Comparison of ENCODE assay signal across 2 cellular contexts in the genomic region with DNA sequence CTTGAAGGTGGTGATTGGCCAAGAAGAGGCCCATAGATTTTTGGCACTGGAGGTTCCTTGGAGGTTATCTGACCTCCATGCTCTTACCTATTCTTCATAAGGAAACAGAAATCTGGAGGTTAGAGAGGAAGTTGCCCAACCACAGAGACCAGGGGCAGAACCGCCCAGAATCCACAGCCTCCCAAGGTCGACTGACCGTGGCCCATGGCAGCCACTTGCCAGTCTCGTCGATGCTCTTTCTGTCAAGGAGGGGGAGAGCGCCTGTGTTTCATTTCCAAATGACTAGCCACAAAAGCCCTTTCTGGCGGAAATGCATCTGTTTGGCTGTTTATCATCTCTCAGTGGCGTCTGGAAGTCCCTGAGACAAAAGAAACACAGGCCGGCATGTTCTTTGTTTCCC.
TF ChIP-seq lines count a peak whose summit lies in the region.

No MANE protein-coding gene starts in this region.

TF ChIP-seq in liver, 16 proteins besides CTCF, POLR2A, EP300 and RAD21:
- TF ChIP-seq TAF1 (conservative IDR thresholded peaks at IDR 0.05) = no peak
- TF ChIP-seq FOXA2 (IDR thresholded peaks at IDR 0.05) = no peak
- TF ChIP-seq RXRA (IDR thresholded peaks at IDR 0.05) = no peak
- TF ChIP-seq, protein P1, sequence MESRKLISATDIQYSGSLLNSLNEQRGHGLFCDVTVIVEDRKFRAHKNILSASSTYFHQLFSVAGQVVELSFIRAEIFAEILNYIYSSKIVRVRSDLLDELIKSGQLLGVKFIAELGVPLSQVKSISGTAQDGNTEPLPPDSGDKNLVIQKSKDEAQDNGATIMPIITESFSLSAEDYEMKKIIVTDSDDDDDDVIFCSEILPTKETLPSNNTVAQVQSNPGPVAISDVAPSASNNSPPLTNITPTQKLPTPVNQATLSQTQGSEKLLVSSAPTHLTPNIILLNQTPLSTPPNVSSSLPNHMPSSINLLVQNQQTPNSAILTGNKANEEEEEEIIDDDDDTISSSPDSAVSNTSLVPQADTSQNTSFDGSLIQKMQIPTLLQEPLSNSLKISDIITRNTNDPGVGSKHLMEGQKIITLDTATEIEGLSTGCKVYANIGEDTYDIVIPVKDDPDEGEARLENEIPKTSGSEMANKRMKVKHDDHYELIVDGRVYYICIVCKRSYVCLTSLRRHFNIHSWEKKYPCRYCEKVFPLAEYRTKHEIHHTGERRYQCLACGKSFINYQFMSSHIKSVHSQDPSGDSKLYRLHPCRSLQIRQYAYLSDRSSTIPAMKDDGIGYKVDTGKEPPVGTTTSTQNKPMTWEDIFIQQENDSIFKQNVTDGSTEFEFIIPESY (IDR thresholded peaks at IDR 0.05) = no peak
- TF ChIP-seq GABPA (IDR thresholded peaks at IDR 0.05 in 1 of 2, conservative IDR thresholded peaks at IDR 0.05 in 1 of 2) = no peak
- TF ChIP-seq YY1 (IDR thresholded peaks at IDR 0.05) = no peak
- peak; percentile 52 for TF ChIP-seq NR2F2 (IDR thresholded peaks at IDR 0.05)
- TF ChIP-seq JUND (IDR thresholded peaks at IDR 0.05) = no peak
- TF ChIP-seq, protein P2, sequence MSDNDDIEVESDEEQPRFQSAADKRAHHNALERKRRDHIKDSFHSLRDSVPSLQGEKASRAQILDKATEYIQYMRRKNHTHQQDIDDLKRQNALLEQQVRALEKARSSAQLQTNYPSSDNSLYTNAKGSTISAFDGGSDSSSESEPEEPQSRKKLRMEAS (IDR thresholded peaks at IDR 0.05) = no peak

TF ChIP-seq in HepG2, 621 proteins besides CTCF, POLR2A, EP300 and RAD21:
- TF ChIP-seq ZNF136 (CRISPR knock-in tag; IDR thresholded peaks at IDR 0.05; ENCODE audit: low read depth) (no peak), MBD4 (IDR thresholded peaks at IDR 0.05; ENCODE audit: borderline replicate concordance, low read length) (no peak), ZNF772 (CRISPR knock-in tag; IDR thresholded peaks at IDR 0.05) (no peak), ZNF761 (CRISPR knock-in tag; conservative IDR thresholded peaks at IDR 0.05) (no peak), NFE2L1 (CRISPR knock-in tag; IDR thresholded peaks at IDR 0.05; ENCODE audit: borderline replicate concordance) (no peak), ZNF383 (CRISPR knock-in tag; IDR thresholded peaks at IDR 0.05; ENCODE audit: borderline replicate concordance) (no peak), TBP (CRISPR knock-in tag; IDR thresholded peaks at IDR 0.05) (no peak), ZNF746 (CRISPR knock-in tag; IDR thresholded peaks at IDR 0.05) (no peak), SP2 (CRISPR knock-in tag; IDR thresholded peaks at IDR 0.05) (no peak), ADNP (CRISPR knock-in tag; IDR thresholded peaks at IDR 0.05) (no peak), PAX8 (CRISPR knock-in tag; IDR thresholded peaks at IDR 0.05; ENCODE audit: borderline replicate concordance) (no peak), MZF1 (CRISPR knock-in tag; IDR thresholded peaks at IDR 0.05; ENCODE audit: borderline replicate concordance) (no peak), ZNF792 (CRISPR knock-in tag; IDR thresholded peaks at IDR 0.05) (no peak), ZBTB1 (CRISPR knock-in tag; IDR thresholded peaks at IDR 0.05; ENCODE audit: borderline replicate concordance) (no peak), SP1 (IDR thresholded peaks at IDR 0.05) (no peak), SP1 (CRISPR knock-in tag; IDR thresholded peaks at IDR 0.05) (no peak), ZMAT3 (CRISPR knock-in tag; conservative IDR thresholded peaks at IDR 0.05) (no peak), TAF1 (CRISPR knock-in tag; IDR thresholded peaks at IDR 0.05) (no peak)
- TF ChIP-seq, protein P3, sequence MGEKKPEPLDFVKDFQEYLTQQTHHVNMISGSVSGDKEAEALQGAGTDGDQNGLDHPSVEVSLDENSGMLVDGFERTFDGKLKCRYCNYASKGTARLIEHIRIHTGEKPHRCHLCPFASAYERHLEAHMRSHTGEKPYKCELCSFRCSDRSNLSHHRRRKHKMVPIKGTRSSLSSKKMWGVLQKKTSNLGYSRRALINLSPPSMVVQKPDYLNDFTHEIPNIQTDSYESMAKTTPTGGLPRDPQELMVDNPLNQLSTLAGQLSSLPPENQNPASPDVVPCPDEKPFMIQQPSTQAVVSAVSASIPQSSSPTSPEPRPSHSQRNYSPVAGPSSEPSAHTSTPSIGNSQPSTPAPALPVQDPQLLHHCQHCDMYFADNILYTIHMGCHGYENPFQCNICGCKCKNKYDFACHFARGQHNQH (CRISPR knock-in tag; IDR thresholded peaks at IDR 0.05) = no peak
- TF ChIP-seq, protein P4, sequence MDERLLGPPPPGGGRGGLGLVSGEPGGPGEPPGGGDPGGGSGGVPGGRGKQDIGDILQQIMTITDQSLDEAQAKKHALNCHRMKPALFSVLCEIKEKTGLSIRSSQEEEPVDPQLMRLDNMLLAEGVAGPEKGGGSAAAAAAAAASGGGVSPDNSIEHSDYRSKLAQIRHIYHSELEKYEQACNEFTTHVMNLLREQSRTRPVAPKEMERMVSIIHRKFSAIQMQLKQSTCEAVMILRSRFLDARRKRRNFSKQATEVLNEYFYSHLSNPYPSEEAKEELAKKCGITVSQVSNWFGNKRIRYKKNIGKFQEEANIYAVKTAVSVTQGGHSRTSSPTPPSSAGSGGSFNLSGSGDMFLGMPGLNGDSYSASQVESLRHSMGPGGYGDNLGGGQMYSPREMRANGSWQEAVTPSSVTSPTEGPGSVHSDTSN (CRISPR knock-in tag; IDR thresholded peaks at IDR 0.05) = no peak
- TF ChIP-seq, protein P5, sequence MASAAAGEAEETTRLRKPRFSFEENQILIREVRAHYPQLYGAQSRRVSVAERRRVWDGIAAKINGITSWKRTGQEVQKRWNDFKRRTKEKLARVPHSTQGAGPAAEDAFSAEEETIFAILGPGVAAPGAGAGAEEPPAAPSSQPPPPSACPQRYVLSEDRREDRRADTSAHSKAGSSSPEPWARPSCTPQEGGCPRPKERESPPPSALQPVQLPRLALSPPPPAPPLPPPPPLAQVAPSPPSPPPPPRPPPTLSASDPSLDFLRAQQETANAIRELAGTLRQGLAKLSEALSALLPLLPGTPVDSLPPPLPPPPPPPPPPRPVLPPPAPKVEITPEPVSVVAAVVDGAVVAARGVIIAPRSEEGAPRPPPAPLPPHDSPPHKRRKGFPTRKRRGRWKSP (CRISPR knock-in tag; IDR thresholded peaks at IDR 0.05) = no peak
